ENCODE assay signal across 8 cellular contexts in genomic region chr21:45970674-45971486, GRCh38. TPM values are rescaled to one million over a fixed set of nuclear protein-coding genes. Genes with fewer than 3 reads are reported as not detected.
DNase-seq lines count a peak whose midpoint lies in the region; ATAC-seq, FAIRE-seq and TF ChIP-seq lines count a peak whose summit lies in the region.

No MANE protein-coding gene starts in this region.

- no peak for FAIRE-seq in kidney (lab: Jason Lieb, UNC)

- no peak overlapping the region for H3K9ac ChIP-seq in kidney (ENCODE audit: low read length in 2 of 2)

- H3K27ac ChIP-seq in kidney (ENCODE audit: low read depth in 2 of 2, low read length in 2 of 2): no peak overlapping the region

- ATAC-seq in GM18502 (IDR thresholded peaks at IDR 0.05; ENCODE audit: poor library complexity, unreplicated experiment): no peak
- no peak for ATAC-seq in GM21619 (IDR thresholded peaks at IDR 0.05; ENCODE audit: unreplicated experiment)

- in situ Hi-C loops in astrocyte of the spinal cord (cut with HindIII; ENCODE audit: low sequenced_read_pairs): no loop called here

- H3K4me3 ChIP-seq in astrocyte of the spinal cord (ENCODE audit: low read depth, low read length) (no peak overlapping the region), kidney (ENCODE audit: low read length in 2 of 2) (no peak overlapping the region)

- peak; percentile 60 for TF ChIP-seq CTCF in GM12874 (IDR thresholded peaks at IDR 0.05; ENCODE audit: insufficient read depth, low read depth, low read length)
- TF ChIP-seq CTCF in astrocyte of the spinal cord (IDR thresholded peaks at IDR 0.05; ENCODE audit: low read depth, low read length): peak; percentile 96
- TF ChIP-seq CTCF in kidney (IDR thresholded peaks at IDR 0.05; ENCODE audit: borderline replicate concordance, extremely low read depth, insufficient read depth): peak; percentile 84

- H3K9me3 ChIP-seq in kidney (ENCODE audit: control insufficient read depth in 1 of 2, low read length in 2 of 2): no peaks in the 10 kb centered on the region

- H3K4me1 ChIP-seq in kidney (ENCODE audit: control insufficient read depth in 1 of 2, insufficient read depth in 1 of 2, low read depth in 1 of 2, low read length in 2 of 2): peaks cover 0 to 17% of the 10 kb centered on the region in 2 donors

- intact Hi-C loops in kidney (cut with DNase I): loop anchor here (10.0 kb wide), 1 partner anchor 134 kb away; no protein-coding TSS in a partner anchor

- DNase-seq in 8988T (peak; percentile 88), RPMI8226 (peak; percentile 57), astrocyte of the spinal cord (ENCODE audit: low read depth, low spot score) (no peak), kidney (peak; percentile 87)
- DNase-seq in stimulated activated CD4-positive, alpha-beta T cell treated with anti-CD3 and anti-CD28 coated beads, Interleukin-4, amount 100 ng/mL, for 24 hours: peak; percentile 64

- H3K36me3 ChIP-seq in kidney (ENCODE audit: control insufficient read depth in 1 of 2, insufficient read depth in 2 of 2, low read length in 2 of 2): no peaks in the 10 kb centered on the region

RNA-seq across cellular contexts. Expression of gene COL6A1, which starts 10.7 kb away (rescaled TPM):
- total RNA-seq in kidney: 127 TPM
- 112 TPM for polyA plus RNA-seq in kidney (ENCODE audit: insufficient read depth, low read depth, low replicate concordance)
